In genomic region chr14:70648374-70648773, GRCh38 we compare ENCODE assay signal across 1 cellular context.
TF ChIP-seq lines count a peak whose summit lies in the region.

No MANE protein-coding gene starts in this region.

TF ChIP-seq in GM12878, 131 proteins besides CTCF, POLR2A, EP300 and RAD21:
- TF ChIP-seq SMC3 (IDR thresholded peaks at IDR 0.05; ENCODE audit: borderline replicate concordance, low read length) (no peak), SIX5 (IDR thresholded peaks at IDR 0.05; ENCODE audit: low read depth, low read length, severe bottlenecking) (no peak), MXI1 (IDR thresholded peaks at IDR 0.05; ENCODE audit: low read depth, low read length) (no peak), MYC (IDR thresholded peaks at IDR 0.05; ENCODE audit: insufficient read depth, insufficient read length, insufficient replicate concordance, low read length, severe bottlenecking) (no peak)
